1 cellular context compared by ENCODE assay signal in the genomic region with DNA sequence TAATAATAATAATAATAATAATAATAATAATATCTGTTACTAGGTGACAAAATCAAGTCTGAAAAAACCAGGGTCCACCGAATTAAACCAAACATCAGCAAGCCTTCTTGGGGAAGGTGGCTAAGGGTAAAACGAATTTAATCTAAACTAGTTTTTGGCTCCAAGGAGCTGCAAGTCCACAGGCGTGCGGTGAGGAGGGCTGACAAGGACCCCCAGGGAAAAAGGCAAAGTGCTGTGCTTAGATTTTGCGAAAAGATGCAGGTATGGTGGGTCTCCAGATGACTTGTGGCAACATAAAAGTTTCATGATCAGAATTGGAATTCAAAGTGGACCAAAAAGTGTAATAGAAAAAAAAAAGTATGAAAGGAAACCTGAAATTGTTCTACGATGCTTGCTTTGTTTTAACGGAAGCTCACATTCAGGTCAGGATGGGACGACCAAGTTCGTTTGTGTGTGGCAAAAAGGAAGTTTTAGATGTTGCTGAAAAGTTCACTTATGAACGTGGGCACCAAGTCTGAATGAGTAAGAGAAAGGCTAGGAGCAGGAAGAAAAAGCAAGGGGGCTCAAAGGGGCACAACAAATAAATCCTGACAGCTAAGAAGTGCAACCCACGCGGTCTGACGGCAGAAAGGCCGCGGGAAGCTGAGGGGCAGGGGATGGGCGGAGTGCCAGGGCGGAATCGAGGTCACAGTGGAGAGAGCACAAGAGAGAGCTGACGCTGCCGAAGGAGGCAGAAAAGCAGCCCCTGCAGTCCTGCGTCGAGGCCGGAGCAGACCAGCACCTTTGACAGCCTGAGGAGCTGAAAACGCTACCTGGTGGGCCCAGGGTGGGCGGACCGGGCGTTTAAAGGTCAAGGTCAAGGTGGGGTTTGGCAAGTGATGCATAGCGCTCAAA.
TF ChIP-seq lines count a peak whose summit lies in the region.

No MANE protein-coding gene starts in this region.

TF ChIP-seq in HepG2, 621 proteins besides CTCF, POLR2A, EP300 and RAD21 (continued from another document and continues in another):
- no peak for TF ChIP-seq ZBTB3 (CRISPR knock-in tag; IDR thresholded peaks at IDR 0.05; ENCODE audit: borderline replicate concordance, low read depth)
- peak; percentile 2 for TF ChIP-seq ASH2L (IDR thresholded peaks at IDR 0.05; ENCODE audit: insufficient read length, low read depth, low read length)
- TF ChIP-seq MAFG (CRISPR knock-in tag; IDR thresholded peaks at IDR 0.05), result no peak
- TF ChIP-seq SYNCRIP (IDR thresholded peaks at IDR 0.05; ENCODE audit: insufficient read depth, low read depth, low read length), result no peak
- TF ChIP-seq ZNF776 (CRISPR knock-in tag; IDR thresholded peaks at IDR 0.05), result no peak
- TF ChIP-seq ZNF644 (CRISPR knock-in tag; IDR thresholded peaks at IDR 0.05; ENCODE audit: low read depth), result no peak
- TF ChIP-seq HNRNPK (IDR thresholded peaks at IDR 0.05; ENCODE audit: low read depth, low read length, poor library complexity, severe bottlenecking), result no peak
- no peak for TF ChIP-seq ZNF737 (CRISPR knock-in tag; IDR thresholded peaks at IDR 0.05; ENCODE audit: borderline replicate concordance)
- TF ChIP-seq SKI (IDR thresholded peaks at IDR 0.05; ENCODE audit: partially characterized antibody), result no peak
- no peak for TF ChIP-seq NFIC (IDR thresholded peaks at IDR 0.05; ENCODE audit: low read length)
- TF ChIP-seq CCAR2 (optimal IDR thresholded peaks at IDR 0.05; ENCODE audit: low read depth, low read length), result no peak
- TF ChIP-seq ZSCAN22 (CRISPR knock-in tag; IDR thresholded peaks at IDR 0.05), result no peak
- TF ChIP-seq, protein P1, sequence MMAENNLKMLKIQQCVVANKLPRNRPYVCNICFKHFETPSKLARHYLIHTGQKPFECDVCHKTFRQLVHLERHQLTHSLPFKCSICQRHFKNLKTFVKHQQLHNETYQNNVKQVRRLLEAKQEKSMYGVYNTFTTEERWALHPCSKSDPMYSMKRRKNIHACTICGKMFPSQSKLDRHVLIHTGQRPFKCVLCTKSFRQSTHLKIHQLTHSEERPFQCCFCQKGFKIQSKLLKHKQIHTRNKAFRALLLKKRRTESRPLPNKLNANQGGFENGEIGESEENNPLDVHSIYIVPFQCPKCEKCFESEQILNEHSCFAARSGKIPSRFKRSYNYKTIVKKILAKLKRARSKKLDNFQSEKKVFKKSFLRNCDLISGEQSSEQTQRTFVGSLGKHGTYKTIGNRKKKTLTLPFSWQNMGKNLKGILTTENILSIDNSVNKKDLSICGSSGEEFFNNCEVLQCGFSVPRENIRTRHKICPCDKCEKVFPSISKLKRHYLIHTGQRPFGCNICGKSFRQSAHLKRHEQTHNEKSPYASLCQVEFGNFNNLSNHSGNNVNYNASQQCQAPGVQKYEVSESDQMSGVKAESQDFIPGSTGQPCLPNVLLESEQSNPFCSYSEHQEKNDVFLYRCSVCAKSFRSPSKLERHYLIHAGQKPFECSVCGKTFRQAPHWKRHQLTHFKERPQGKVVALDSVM (CRISPR knock-in tag; IDR thresholded peaks at IDR 0.05), result no peak; the same call in 1 of the 2 replicates
- TF ChIP-seq SRSF1 (optimal IDR thresholded peaks at IDR 0.05; ENCODE audit: low read depth, low read length), result no peak
- no peak for TF ChIP-seq HOXA9 (CRISPR knock-in tag; IDR thresholded peaks at IDR 0.05; ENCODE audit: borderline replicate concordance)
- TF ChIP-seq KDM4B (CRISPR knock-in tag; IDR thresholded peaks at IDR 0.05), result no peak
- no peak for TF ChIP-seq NKX3-1 (CRISPR knock-in tag; IDR thresholded peaks at IDR 0.05)
- TF ChIP-seq ETV5 (CRISPR knock-in tag; IDR thresholded peaks at IDR 0.05; ENCODE audit: borderline replicate concordance), result no peak
- TF ChIP-seq TGIF2 (CRISPR knock-in tag; IDR thresholded peaks at IDR 0.05), result peak; percentile 48; the same call in 1 of the 2 replicates
- TF ChIP-seq HES4 (CRISPR knock-in tag; IDR thresholded peaks at IDR 0.05; ENCODE audit: borderline replicate concordance), result no peak
- TF ChIP-seq PLRG1 (conservative IDR thresholded peaks at IDR 0.05), result no peak
- TF ChIP-seq NFKBIZ (CRISPR knock-in tag; IDR thresholded peaks at IDR 0.05), result no peak
- no peak for TF ChIP-seq YY1 (IDR thresholded peaks at IDR 0.05; ENCODE audit: insufficient read depth, insufficient replicate concordance, low read depth, low read length)
- no peak for TF ChIP-seq ZNF224 (CRISPR knock-in tag; IDR thresholded peaks at IDR 0.05)
- TF ChIP-seq ADNP (CRISPR knock-in tag; IDR thresholded peaks at IDR 0.05), result no peak
- no peak for TF ChIP-seq SRSF9 (IDR thresholded peaks at IDR 0.05; ENCODE audit: borderline replicate concordance, insufficient read depth, low read depth, low read length, poor library complexity, severe bottlenecking)
- TF ChIP-seq NAIF1 (CRISPR knock-in tag; IDR thresholded peaks at IDR 0.05; ENCODE audit: borderline replicate concordance), result no peak
- no peak for TF ChIP-seq ETS1 (CRISPR knock-in tag; IDR thresholded peaks at IDR 0.05)
- TF ChIP-seq SMAD9 (CRISPR knock-in tag; IDR thresholded peaks at IDR 0.05), result no peak
- TF ChIP-seq MAFK (conservative IDR thresholded peaks at IDR 0.05 in 1 of 2, IDR thresholded peaks at IDR 0.05 in 1 of 2; ENCODE audit: low read length in 2 of 2), result no peak
- TF ChIP-seq, protein P2, sequence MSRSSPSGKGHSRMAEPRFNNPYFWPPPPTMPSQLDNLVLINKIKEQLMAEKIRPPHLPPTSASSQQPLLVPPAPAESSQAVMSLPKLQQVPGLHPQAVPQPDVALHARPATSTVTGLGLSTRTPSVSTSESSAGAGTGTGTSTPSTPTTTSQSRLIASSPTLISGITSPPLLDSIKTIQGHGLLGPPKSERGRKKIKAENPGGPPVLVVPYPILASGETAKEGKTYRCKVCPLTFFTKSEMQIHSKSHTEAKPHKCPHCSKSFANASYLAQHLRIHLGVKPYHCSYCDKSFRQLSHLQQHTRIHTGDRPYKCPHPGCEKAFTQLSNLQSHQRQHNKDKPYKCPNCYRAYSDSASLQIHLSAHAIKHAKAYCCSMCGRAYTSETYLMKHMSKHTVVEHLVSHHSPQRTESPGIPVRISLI (CRISPR knock-in tag; IDR thresholded peaks at IDR 0.05; ENCODE audit: borderline replicate concordance), result no peak
- peak; percentile 76 for TF ChIP-seq KMT2A (CRISPR knock-in tag; IDR thresholded peaks at IDR 0.05)
- no peak for TF ChIP-seq CCDC6 (CRISPR knock-in tag; IDR thresholded peaks at IDR 0.05)
- TF ChIP-seq, protein P3, sequence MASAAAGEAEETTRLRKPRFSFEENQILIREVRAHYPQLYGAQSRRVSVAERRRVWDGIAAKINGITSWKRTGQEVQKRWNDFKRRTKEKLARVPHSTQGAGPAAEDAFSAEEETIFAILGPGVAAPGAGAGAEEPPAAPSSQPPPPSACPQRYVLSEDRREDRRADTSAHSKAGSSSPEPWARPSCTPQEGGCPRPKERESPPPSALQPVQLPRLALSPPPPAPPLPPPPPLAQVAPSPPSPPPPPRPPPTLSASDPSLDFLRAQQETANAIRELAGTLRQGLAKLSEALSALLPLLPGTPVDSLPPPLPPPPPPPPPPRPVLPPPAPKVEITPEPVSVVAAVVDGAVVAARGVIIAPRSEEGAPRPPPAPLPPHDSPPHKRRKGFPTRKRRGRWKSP (CRISPR knock-in tag; IDR thresholded peaks at IDR 0.05), result no peak
- no peak for TF ChIP-seq FOXC1 (CRISPR knock-in tag; IDR thresholded peaks at IDR 0.05; ENCODE audit: borderline replicate concordance)
- no peak for TF ChIP-seq BCLAF1 (IDR thresholded peaks at IDR 0.05)
- no peak for TF ChIP-seq RERE (CRISPR knock-in tag; IDR thresholded peaks at IDR 0.05; ENCODE audit: low read depth)
- no peak for TF ChIP-seq KDM6A (CRISPR knock-in tag; IDR thresholded peaks at IDR 0.05; ENCODE audit: low read depth)
- TF ChIP-seq, protein P4, sequence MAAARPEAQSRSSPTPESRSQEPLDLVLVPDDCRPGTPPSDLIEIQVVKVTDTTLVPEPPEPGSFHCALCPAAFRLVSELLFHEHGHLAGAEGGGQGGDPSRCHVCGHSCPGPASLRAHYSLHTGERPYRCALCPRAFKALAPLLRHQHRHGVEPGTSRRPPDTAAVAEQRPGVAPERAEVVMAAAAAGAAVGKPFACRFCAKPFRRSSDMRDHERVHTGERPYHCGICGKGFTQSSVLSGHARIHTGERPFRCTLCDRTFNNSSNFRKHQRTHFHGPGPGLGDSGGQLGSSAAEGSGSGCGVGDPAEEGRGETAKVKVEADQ (CRISPR knock-in tag; IDR thresholded peaks at IDR 0.05; ENCODE audit: borderline replicate concordance), result no peak
- no peak for TF ChIP-seq ZNF484 (CRISPR knock-in tag; IDR thresholded peaks at IDR 0.05; ENCODE audit: borderline replicate concordance, low read depth)
- no peak for TF ChIP-seq PHF20 (CRISPR knock-in tag; IDR thresholded peaks at IDR 0.05)
- TF ChIP-seq, protein P5, sequence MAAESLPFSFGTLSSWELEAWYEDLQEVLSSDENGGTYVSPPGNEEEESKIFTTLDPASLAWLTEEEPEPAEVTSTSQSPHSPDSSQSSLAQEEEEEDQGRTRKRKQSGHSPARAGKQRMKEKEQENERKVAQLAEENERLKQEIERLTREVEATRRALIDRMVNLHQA (CRISPR knock-in tag; IDR thresholded peaks at IDR 0.05), result no peak
- no peak for TF ChIP-seq THAP8 (CRISPR knock-in tag; IDR thresholded peaks at IDR 0.05; ENCODE audit: borderline replicate concordance)
- TF ChIP-seq SOX13 (IDR thresholded peaks at IDR 0.05), result no peak
- TF ChIP-seq SOX13 (CRISPR knock-in tag; conservative IDR thresholded peaks at IDR 0.05 in 1 of 2, IDR thresholded peaks at IDR 0.05 in 1 of 2), result no peak; a peak in 1 of 4 replicates
- no peak for TF ChIP-seq ESRRA (CRISPR knock-in tag; IDR thresholded peaks at IDR 0.05; ENCODE audit: low read depth)
- TF ChIP-seq KDM5B (CRISPR knock-in tag; IDR thresholded peaks at IDR 0.05; ENCODE audit: borderline replicate concordance), result no peak
- TF ChIP-seq SPEN (CRISPR knock-in tag; IDR thresholded peaks at IDR 0.05; ENCODE audit: low read depth), result no peak
- TF ChIP-seq KAT2B (IDR thresholded peaks at IDR 0.05; ENCODE audit: borderline replicate concordance, low read depth, low read length), result no peak
- TF ChIP-seq ZSCAN25 (CRISPR knock-in tag; IDR thresholded peaks at IDR 0.05), result no peak
- TF ChIP-seq NFE2 (CRISPR knock-in tag; IDR thresholded peaks at IDR 0.05), result no peak
- TF ChIP-seq ZSCAN30 (CRISPR knock-in tag; IDR thresholded peaks at IDR 0.05), result no peak
